ENCODE assay signal across 8 cellular contexts in genomic region chr22:31829505-31829904, GRCh38.
DNase-seq lines count a peak whose midpoint lies in the region; ATAC-seq and TF ChIP-seq lines count a peak whose summit lies in the region.

No MANE protein-coding gene starts in this region.

- no peaks in the 10 kb centered on the region for H3K4me1 Mint-ChIP-seq in mesothelial cell of epicardium

- peak; percentile 99 for ATAC-seq in activated naive CD4-positive, alpha-beta T cell treated with anti-CD3 and anti-CD28 coated beads, Interleukin-2, amount 50 U/mL, for 72 hours
- ATAC-seq in GM19023 (IDR thresholded peaks at IDR 0.05; ENCODE audit: unreplicated experiment) (no peak), HG03025 (IDR thresholded peaks at IDR 0.05; ENCODE audit: low FRiP score, unreplicated experiment) (no peak), GM18498 (IDR thresholded peaks at IDR 0.05; ENCODE audit: unreplicated experiment) (no peak)

- no peak for TF ChIP-seq CTCF in mesothelial cell of epicardium (IDR thresholded peaks at IDR 0.05; ENCODE audit: unreplicated experiment)

- peak overlapping the region; percentile 22 to 56 for H3K27ac Mint-ChIP-seq in activated naive CD4-positive, alpha-beta T cell treated with anti-CD3 and anti-CD28 coated beads, Interleukin-2, amount 50 U/mL, for 72 hours
- H3K27ac Mint-ChIP-seq in mesothelial cell of epicardium, result peak overlapping the region; percentile 81

- peaks cover 22 to 26% of the 10 kb centered on the region in 2 donors for H3K36me3 Mint-ChIP-seq in activated naive CD4-positive, alpha-beta T cell treated with anti-CD3 and anti-CD28 coated beads, Interleukin-2, amount 50 U/mL, for 72 hours
- H3K36me3 Mint-ChIP-seq in mesothelial cell of epicardium, result peaks cover 28% of the 10 kb centered on the region

- H3K9me3 Mint-ChIP-seq in activated naive CD4-positive, alpha-beta T cell treated with anti-CD3 and anti-CD28 coated beads, Interleukin-2, amount 50 U/mL, for 72 hours, result no peaks in the 10 kb centered on the region
- H3K9me3 Mint-ChIP-seq in mesothelial cell of epicardium, result no peaks in the 10 kb centered on the region

- H3K4me3 Mint-ChIP-seq in mesothelial cell of epicardium, result no peak overlapping the region

- DNase-seq in EL (peak; percentile 96), NCI-H2029 treated with DMSO at 0.1 percent for 48 hours (lab: John Stamatoyannopoulos, UW) (peak; percentile 20), mesothelial cell of epicardium (ENCODE audit: low spot score in 2 of 2, unreplicated experiment in 2 of 2) (no peak), ecto neural progenitor cell (ENCODE audit: low spot score) (no peak)
- peak; percentile 65 to 67 for DNase-seq in activated naive CD4-positive, alpha-beta T cell treated with anti-CD3 and anti-CD28 coated beads, Interleukin-2, amount 50 U/mL, for 72 hours (ENCODE audit: low spot score in 2 of 2)

- no peaks in the 10 kb centered on the region for H3K27me3 Mint-ChIP-seq in mesothelial cell of epicardium (ENCODE audit: low read depth)

Comparison
In these comparisons a context has a peak if more than half of its experiments do, and no peak if none do; other contexts are left out.
1. DNase-seq: peak in EL (single experiment), NCI-H2029 treated with DMSO at 0.1 percent for 48 hours (single experiment) and activated naive CD4-positive, alpha-beta T cell treated with anti-CD3 and anti-CD28 coated beads, Interleukin-2, amount 50 U/mL, for 72 hours (2 of 2); none in mesothelial cell of epicardium (0 of 2) and ecto neural progenitor cell (single experiment).
2. ATAC-seq: peak in activated naive CD4-positive, alpha-beta T cell treated with anti-CD3 and anti-CD28 coated beads, Interleukin-2, amount 50 U/mL, for 72 hours (2 of 2); none in GM19023 (single experiment), HG03025 (single experiment) and GM18498 (single experiment).